Comparison of ENCODE assay signal across 21 cellular contexts in the genomic region with DNA sequence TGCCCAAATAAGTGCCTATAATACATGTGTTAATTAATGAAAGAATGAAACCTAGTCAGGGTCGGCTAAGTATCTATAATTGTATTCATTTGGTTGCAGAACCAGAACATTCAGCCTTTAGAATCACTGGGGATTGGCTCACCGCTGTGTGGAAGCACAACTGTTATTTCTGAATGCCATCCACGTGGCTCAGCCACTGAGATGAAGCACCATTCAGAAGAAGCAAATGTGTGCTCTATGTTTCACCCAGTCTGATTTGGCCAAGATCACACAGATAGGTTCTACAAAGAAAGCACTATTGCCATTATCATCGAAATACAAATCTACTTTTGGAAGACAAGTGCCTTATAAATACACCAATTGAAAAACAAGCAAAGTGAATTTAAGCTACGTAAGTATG.
"Had no signal": no experiment of that assay in that cellular context is flagged by ENCODE, and none has a peak within 500 bp of the region (broad histone marks: within the 10 kb centered on the region; RNA-seq: fewer than 3 reads in every experiment).

No MANE protein-coding gene starts in this region.

- H3K27ac Mint-ChIP-seq: immature natural killer cell; memory B cell; naive thymus-derived CD4-positive, alpha-beta T cell; nephron; stimulated activated naive CD8-positive, alpha-beta T cell treated with anti-CD3 and anti-CD28 coated beads, Interleukin-15, amount 100 ng/mL, for 72 hours had no signal

- DNase-seq: effector CD4-positive, alpha-beta T cell; heart right ventricle; immature natural killer cell; left ventricle myocardium superior; lower lobe of right lung; mucosa of descending colon; naive thymus-derived CD4-positive, alpha-beta T cell; right lobe of liver; stimulated activated CD4-positive, alpha-beta T cell treated with anti-CD3 and anti-CD28 coated beads, Interleukin-12 subunit alpha, Interleukin-12 subunit beta, amount 100 ng/mL, for 4 hours; stimulated activated CD4-positive, alpha-beta T cell treated with anti-CD3 and anti-CD28 coated beads, Interleukin-1b, Interleukin-23, amount 100 ng/mL, for 48 hours; stimulated activated CD4-positive, alpha-beta T cell treated with anti-CD3 and anti-CD28 coated beads, Interleukin-4, amount 100 ng/mL, for 1 hour; stimulated activated CD8-positive, alpha-beta memory T cell treated with anti-CD3 and anti-CD28 coated beads, Interleukin-4, amount 100 ng/mL, for 48 hours; stimulated activated naive CD4-positive, alpha-beta T cell; stimulated activated naive CD8-positive, alpha-beta T cell treated with anti-CD3 and anti-CD28 coated beads, Interleukin-15, amount 100 ng/mL, for 72 hours; testis; upper lobe of left lung had no signal

- ATAC-seq: heart right ventricle; left ventricle myocardium superior; lower lobe of right lung; mucosa of descending colon; naive thymus-derived CD4-positive, alpha-beta T cell; stimulated activated naive CD8-positive, alpha-beta T cell treated with anti-CD3 and anti-CD28 coated beads, Interleukin-15, amount 100 ng/mL, for 72 hours had no signal

- H3K36me3 ChIP-seq: heart right ventricle, lower lobe of right lung, right lobe of liver, tibial nerve, upper lobe of left lung had no signal

- H3K9me3 ChIP-seq: lower lobe of right lung, mucosa of descending colon, right lobe of liver, testis, tibial nerve, upper lobe of left lung had no signal

- H3K27me3 Mint-ChIP-seq: memory B cell had no signal

- H3K27me3 ChIP-seq: dorsolateral prefrontal cortex, heart right ventricle, right lobe of liver, testis, tibial nerve, upper lobe of left lung had no signal

- H3K4me2 ChIP-seq: smooth muscle cell had no signal

- H3K4me3 ChIP-seq: heart right ventricle, lower lobe of right lung, mucosa of descending colon, right lobe of liver, smooth muscle cell, testis, tibial nerve, upper lobe of left lung had no signal

- H3K36me3 Mint-ChIP-seq: immature natural killer cell; memory B cell; naive thymus-derived CD4-positive, alpha-beta T cell had no signal

- H3K4me3 Mint-ChIP-seq: immature natural killer cell; memory B cell; naive thymus-derived CD4-positive, alpha-beta T cell; nephron; stimulated activated naive CD8-positive, alpha-beta T cell treated with anti-CD3 and anti-CD28 coated beads, Interleukin-15, amount 100 ng/mL, for 72 hours had no signal

- H3K4me1 ChIP-seq: testis, tibial nerve, upper lobe of left lung had no signal

- H3K27ac ChIP-seq: heart right ventricle, lower lobe of right lung, right lobe of liver, testis, tibial nerve, upper lobe of left lung had no signal

- H3K4me1 Mint-ChIP-seq: immature natural killer cell; naive thymus-derived CD4-positive, alpha-beta T cell; nephron; stimulated activated naive CD8-positive, alpha-beta T cell treated with anti-CD3 and anti-CD28 coated beads, Interleukin-15, amount 100 ng/mL, for 72 hours had no signal

- H3K9me3 Mint-ChIP-seq: memory B cell, nephron had no signal
